1 cellular context compared by ENCODE assay signal in the genomic region with DNA sequence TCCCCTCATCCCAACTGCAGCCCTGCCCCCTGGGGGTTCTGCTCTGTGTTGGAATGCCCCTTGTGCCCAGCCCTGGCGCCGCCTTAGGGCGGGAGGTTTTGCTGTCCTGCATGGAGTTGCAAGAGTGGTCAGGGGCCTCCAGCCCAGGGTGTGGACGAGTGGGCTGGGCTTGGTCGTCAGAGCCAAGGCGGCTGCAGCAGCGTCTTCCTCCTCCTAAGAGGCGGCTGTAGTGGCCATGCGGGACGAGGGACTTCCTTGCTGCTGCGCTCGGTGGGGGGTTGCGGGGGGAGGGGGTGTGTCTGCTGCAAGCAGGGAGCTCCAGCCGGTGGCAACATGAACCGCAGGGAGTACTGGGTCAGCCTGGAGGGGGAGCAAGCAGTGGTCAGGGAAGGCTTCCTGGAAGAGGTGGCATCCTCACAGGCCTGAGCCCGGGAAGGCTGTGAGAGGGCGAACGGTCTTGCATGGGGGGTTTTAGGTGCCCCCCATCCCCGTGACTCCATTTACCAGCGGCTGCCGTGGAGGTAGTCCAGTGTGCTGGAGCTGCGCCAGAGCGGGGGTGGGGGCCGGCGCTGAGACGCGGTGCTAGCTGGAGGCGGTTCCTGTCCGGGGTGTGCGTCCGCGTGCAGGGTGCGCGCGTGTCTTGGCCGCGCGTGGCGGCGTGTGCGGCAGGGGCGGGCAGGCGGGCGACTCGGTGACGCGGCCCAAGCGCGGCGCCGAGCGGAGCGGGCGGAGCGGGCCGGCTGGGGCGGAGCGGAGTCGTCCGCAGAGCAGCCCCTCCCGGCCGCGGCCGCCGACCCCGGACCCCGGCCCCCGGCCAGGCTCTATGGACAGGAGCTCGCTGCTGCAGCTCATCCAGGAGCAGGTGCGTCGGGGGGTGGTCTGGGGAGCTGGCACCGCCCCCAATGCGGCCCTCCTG.
TF ChIP-seq lines count a peak whose summit lies in the region.

A gene (plus strand): TSS at position 704 of the 916 bp plus-strand sequence. CDS start 120 bp downstream, at position 824.

TF ChIP-seq in HCT116, 20 proteins besides CTCF, POLR2A, EP300 and RAD21 (continued from another document):
- TF ChIP-seq, protein P1, sequence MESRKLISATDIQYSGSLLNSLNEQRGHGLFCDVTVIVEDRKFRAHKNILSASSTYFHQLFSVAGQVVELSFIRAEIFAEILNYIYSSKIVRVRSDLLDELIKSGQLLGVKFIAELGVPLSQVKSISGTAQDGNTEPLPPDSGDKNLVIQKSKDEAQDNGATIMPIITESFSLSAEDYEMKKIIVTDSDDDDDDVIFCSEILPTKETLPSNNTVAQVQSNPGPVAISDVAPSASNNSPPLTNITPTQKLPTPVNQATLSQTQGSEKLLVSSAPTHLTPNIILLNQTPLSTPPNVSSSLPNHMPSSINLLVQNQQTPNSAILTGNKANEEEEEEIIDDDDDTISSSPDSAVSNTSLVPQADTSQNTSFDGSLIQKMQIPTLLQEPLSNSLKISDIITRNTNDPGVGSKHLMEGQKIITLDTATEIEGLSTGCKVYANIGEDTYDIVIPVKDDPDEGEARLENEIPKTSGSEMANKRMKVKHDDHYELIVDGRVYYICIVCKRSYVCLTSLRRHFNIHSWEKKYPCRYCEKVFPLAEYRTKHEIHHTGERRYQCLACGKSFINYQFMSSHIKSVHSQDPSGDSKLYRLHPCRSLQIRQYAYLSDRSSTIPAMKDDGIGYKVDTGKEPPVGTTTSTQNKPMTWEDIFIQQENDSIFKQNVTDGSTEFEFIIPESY (IDR thresholded peaks at IDR 0.05; ENCODE audit: extremely low read depth, insufficient replicate concordance, low read length), result no peak
- no peak for TF ChIP-seq ZFX (IDR thresholded peaks at IDR 0.05)
- no peak for TF ChIP-seq SP1 (IDR thresholded peaks at IDR 0.05; ENCODE audit: low read depth)
- TF ChIP-seq CBX3 (IDR thresholded peaks at IDR 0.05; ENCODE audit: low read depth), result no peak
- TF ChIP-seq SRF (IDR thresholded peaks at IDR 0.05; ENCODE audit: low read depth), result no peak
- no peak for TF ChIP-seq EZH2phosphoT487 (IDR thresholded peaks at IDR 0.05; ENCODE audit: borderline replicate concordance)
- TF ChIP-seq POLR2AphosphoS5 (IDR thresholded peaks at IDR 0.05; ENCODE audit: low read depth, low read length), result no peak
- no peak for TF ChIP-seq SIN3A (IDR thresholded peaks at IDR 0.05; ENCODE audit: low read depth)
- no peak for TF ChIP-seq FOSL1 (IDR thresholded peaks at IDR 0.05; ENCODE audit: low read depth)
- TF ChIP-seq, protein P2, sequence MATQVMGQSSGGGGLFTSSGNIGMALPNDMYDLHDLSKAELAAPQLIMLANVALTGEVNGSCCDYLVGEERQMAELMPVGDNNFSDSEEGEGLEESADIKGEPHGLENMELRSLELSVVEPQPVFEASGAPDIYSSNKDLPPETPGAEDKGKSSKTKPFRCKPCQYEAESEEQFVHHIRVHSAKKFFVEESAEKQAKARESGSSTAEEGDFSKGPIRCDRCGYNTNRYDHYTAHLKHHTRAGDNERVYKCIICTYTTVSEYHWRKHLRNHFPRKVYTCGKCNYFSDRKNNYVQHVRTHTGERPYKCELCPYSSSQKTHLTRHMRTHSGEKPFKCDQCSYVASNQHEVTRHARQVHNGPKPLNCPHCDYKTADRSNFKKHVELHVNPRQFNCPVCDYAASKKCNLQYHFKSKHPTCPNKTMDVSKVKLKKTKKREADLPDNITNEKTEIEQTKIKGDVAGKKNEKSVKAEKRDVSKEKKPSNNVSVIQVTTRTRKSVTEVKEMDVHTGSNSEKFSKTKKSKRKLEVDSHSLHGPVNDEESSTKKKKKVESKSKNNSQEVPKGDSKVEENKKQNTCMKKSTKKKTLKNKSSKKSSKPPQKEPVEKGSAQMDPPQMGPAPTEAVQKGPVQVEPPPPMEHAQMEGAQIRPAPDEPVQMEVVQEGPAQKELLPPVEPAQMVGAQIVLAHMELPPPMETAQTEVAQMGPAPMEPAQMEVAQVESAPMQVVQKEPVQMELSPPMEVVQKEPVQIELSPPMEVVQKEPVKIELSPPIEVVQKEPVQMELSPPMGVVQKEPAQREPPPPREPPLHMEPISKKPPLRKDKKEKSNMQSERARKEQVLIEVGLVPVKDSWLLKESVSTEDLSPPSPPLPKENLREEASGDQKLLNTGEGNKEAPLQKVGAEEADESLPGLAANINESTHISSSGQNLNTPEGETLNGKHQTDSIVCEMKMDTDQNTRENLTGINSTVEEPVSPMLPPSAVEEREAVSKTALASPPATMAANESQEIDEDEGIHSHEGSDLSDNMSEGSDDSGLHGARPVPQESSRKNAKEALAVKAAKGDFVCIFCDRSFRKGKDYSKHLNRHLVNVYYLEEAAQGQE (IDR thresholded peaks at IDR 0.05; ENCODE audit: low read depth), result no peak
- TF ChIP-seq CEBPB (IDR thresholded peaks at IDR 0.05; ENCODE audit: low read depth), result no peak
- no peak for TF ChIP-seq YY1 (IDR thresholded peaks at IDR 0.05; ENCODE audit: extremely low read depth, insufficient replicate concordance, low read depth, low read length)
